Comparison of ENCODE assay signal across 1 cellular context in genomic region chr4:39415678-39416283, GRCh38.
A peak's percentile ranks its signal among the peaks of the same experiment; 100 is the strongest.
TF ChIP-seq lines count a peak whose summit lies in the region.

No MANE protein-coding gene starts in this region.

TF ChIP-seq in liver, 16 proteins besides CTCF, POLR2A, EP300 and RAD21 (continued from another document):
- TF ChIP-seq REST (IDR thresholded peaks at IDR 0.05) (no peak), ATF3 (IDR thresholded peaks at IDR 0.05) (peak; percentile 53), MAX (IDR thresholded peaks at IDR 0.05) (peak; percentile 56), TAF1 (conservative IDR thresholded peaks at IDR 0.05) (no peak), ZBTB33 (IDR thresholded peaks at IDR 0.05) (peak; percentile 51), FOXA1 (IDR thresholded peaks at IDR 0.05) (no peak), NR2F2 (IDR thresholded peaks at IDR 0.05) (peak; percentile 57), SP1 (IDR thresholded peaks at IDR 0.05) (peak; percentile 57), HNF4A (conservative IDR thresholded peaks at IDR 0.05) (peak; percentile 72 to 73), RXRA (IDR thresholded peaks at IDR 0.05) (peak; percentile 85 to 90), JUND (IDR thresholded peaks at IDR 0.05) (peak in 1 of 2 donors; percentile 50), FOXA2 (IDR thresholded peaks at IDR 0.05) (no peak), GABPA (IDR thresholded peaks at IDR 0.05 in 1 of 2, conservative IDR thresholded peaks at IDR 0.05 in 1 of 2) (no peak), YY1 (IDR thresholded peaks at IDR 0.05) (no peak)
